ENCODE assay signal across 20 cellular contexts in the genomic region with DNA sequence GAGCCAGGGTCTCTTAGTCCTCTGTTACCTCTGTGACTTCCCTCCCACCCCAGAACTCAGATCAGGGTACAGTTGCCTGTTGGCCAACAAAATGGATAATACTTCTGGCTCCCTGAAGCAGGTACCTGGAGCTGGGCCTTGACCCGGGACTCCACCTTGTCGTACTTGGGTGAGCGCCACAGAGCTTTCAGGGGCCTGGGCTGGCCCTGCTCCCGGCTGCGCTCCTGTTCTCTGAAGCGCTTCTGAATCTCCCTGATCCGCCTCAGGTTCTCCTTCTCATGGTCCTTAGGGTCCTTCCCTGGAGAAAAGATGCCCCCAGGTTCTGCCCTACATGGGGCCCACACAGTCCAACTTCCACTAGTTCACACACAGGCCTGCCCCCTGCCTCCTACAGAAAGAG. TPM values are rescaled to one million over a fixed set of nuclear protein-coding genes. Genes with fewer than 3 reads are reported as not detected.
DNase-seq lines count a peak whose midpoint lies in the region; ATAC-seq and TF ChIP-seq lines count a peak whose summit lies in the region.
"Had no signal": no experiment of that assay in that cellular context is flagged by ENCODE, and none has a peak within 500 bp of the region (broad histone marks: within the 10 kb centered on the region; RNA-seq: fewer than 3 reads in every experiment).

No MANE protein-coding gene starts in this region.

- peaks cover 9% of the 10 kb centered on the region for H3K36me3 Mint-ChIP-seq in activated naive CD4-positive, alpha-beta T cell treated with anti-CD3 and anti-CD28 coated beads, Interleukin-2, amount 10 ng/mL, durations not matched to agents 7 days and 5 days
- H3K36me3 Mint-ChIP-seq in activated naive CD4-positive, alpha-beta T cell treated with anti-CD3 and anti-CD28 coated beads for 36 hours (ENCODE audit: low read depth), result peaks cover 1% of the 10 kb centered on the region
- H3K36me3 Mint-ChIP-seq in T-cell (no peaks in the 10 kb centered on the region), mesothelial cell of epicardium (peaks cover 2% of the 10 kb centered on the region)

- CTCF ChIA-PET in activated naive CD4-positive, alpha-beta T cell treated with anti-CD3 and anti-CD28 coated beads, Interleukin-2, amount 10 ng/mL, durations not matched to agents 7 days and 5 days (lab: Charles Lee), result interaction anchor here (1.7 to 10.0 kb wide), 4 partner anchors 20 to 142 kb away, joined by 4 to 151 read pairs (median 45); partner anchors contain the start of gene CARMIL2
- CTCF ChIA-PET in activated naive CD4-positive, alpha-beta T cell treated with anti-CD3 and anti-CD28 coated beads for 36 hours (lab: Charles Lee), result interaction anchor here (0.8 to 13.5 kb wide), 3 partner anchors 9 to 144 kb away, joined by 3 to 131 read pairs (median 3); no protein-coding TSS in a partner anchor
- CTCF ChIA-PET in T-cell (lab: Charles Lee), result no interaction called here

- H3K9me3 Mint-ChIP-seq in activated naive CD4-positive, alpha-beta T cell treated with anti-CD3 and anti-CD28 coated beads, Interleukin-2, amount 10 ng/mL, durations not matched to agents 7 days and 5 days, result no peaks in the 10 kb centered on the region
- no peaks in the 10 kb centered on the region for H3K9me3 Mint-ChIP-seq in activated naive CD4-positive, alpha-beta T cell treated with anti-CD3 and anti-CD28 coated beads for 36 hours
- no peaks in the 10 kb centered on the region for H3K9me3 Mint-ChIP-seq in T-cell
- H3K9me3 Mint-ChIP-seq in mesothelial cell of epicardium, result no peaks in the 10 kb centered on the region
- H3K9me3 Mint-ChIP-seq: stimulated activated memory B cell treated with anti-CD40 and anti-IgM and Interleukin-4, amounts not matched to agents 10 μg/mL and 1 μg/mL and 100 μg/mL, for 72 hours had no signal

- intact Hi-C loops in activated naive CD4-positive, alpha-beta T cell treated with anti-CD3 and anti-CD28 coated beads for 36 hours (cut with micrococcal nuclease), result no loop called here

- ATAC-seq in T-cell (replicated peaks in 1 of 4), result no peak
- no peak for ATAC-seq in GM21825 (IDR thresholded peaks at IDR 0.05; ENCODE audit: unreplicated experiment)
- ATAC-seq: stimulated activated memory B cell treated with anti-CD40 and anti-IgM and Interleukin-4, amounts not matched to agents 10 μg/mL and 1 μg/mL and 100 μg/mL, for 72 hours had no signal

- no peak for TF ChIP-seq CTCF in mesothelial cell of epicardium (IDR thresholded peaks at IDR 0.05; ENCODE audit: unreplicated experiment)

- peaks cover 4% of the 10 kb centered on the region for H3K27me3 Mint-ChIP-seq in activated naive CD4-positive, alpha-beta T cell treated with anti-CD3 and anti-CD28 coated beads, Interleukin-2, amount 10 ng/mL, durations not matched to agents 7 days and 5 days
- H3K27me3 Mint-ChIP-seq in activated naive CD4-positive, alpha-beta T cell treated with anti-CD3 and anti-CD28 coated beads for 36 hours (ENCODE audit: low read depth), result no peaks in the 10 kb centered on the region
- no peaks in the 10 kb centered on the region for H3K27me3 Mint-ChIP-seq in T-cell
- H3K27me3 Mint-ChIP-seq in mesothelial cell of epicardium (ENCODE audit: low read depth), result no peaks in the 10 kb centered on the region
- H3K27me3 Mint-ChIP-seq: stimulated activated memory B cell treated with anti-CD40 and anti-IgM and Interleukin-4, amounts not matched to agents 10 μg/mL and 1 μg/mL and 100 μg/mL, for 72 hours had no signal

- no peak overlapping the region for H3K27ac Mint-ChIP-seq in activated naive CD4-positive, alpha-beta T cell treated with anti-CD3 and anti-CD28 coated beads, Interleukin-2, amount 10 ng/mL, durations not matched to agents 7 days and 5 days
- H3K27ac Mint-ChIP-seq in activated naive CD4-positive, alpha-beta T cell treated with anti-CD3 and anti-CD28 coated beads for 36 hours, result no peak overlapping the region
- H3K27ac Mint-ChIP-seq in T-cell (no peak overlapping the region), mesothelial cell of epicardium (no peak overlapping the region)
- H3K27ac Mint-ChIP-seq: stimulated activated memory B cell treated with anti-CD40 and anti-IgM and Interleukin-4, amounts not matched to agents 10 μg/mL and 1 μg/mL and 100 μg/mL, for 72 hours had no signal

- H3K4me1 Mint-ChIP-seq in activated naive CD4-positive, alpha-beta T cell treated with anti-CD3 and anti-CD28 coated beads, Interleukin-2, amount 10 ng/mL, durations not matched to agents 7 days and 5 days, result peaks cover 41% of the 10 kb centered on the region
- peaks cover 23% of the 10 kb centered on the region for H3K4me1 Mint-ChIP-seq in activated naive CD4-positive, alpha-beta T cell treated with anti-CD3 and anti-CD28 coated beads for 36 hours (ENCODE audit: low read depth)
- H3K4me1 Mint-ChIP-seq in T-cell (peaks cover 17 to 43% (median 25%) of the 10 kb centered on the region in 3 donors), mesothelial cell of epicardium (peaks cover 9% of the 10 kb centered on the region)

- POLR2A ChIA-PET in T-cell (lab: Charles Lee), result no interaction called here

- H3K4me3 Mint-ChIP-seq in activated naive CD4-positive, alpha-beta T cell treated with anti-CD3 and anti-CD28 coated beads, Interleukin-2, amount 10 ng/mL, durations not matched to agents 7 days and 5 days, result peak overlapping the region; percentile 46
- H3K4me3 Mint-ChIP-seq in activated naive CD4-positive, alpha-beta T cell treated with anti-CD3 and anti-CD28 coated beads for 36 hours, result no peak overlapping the region
- H3K4me3 Mint-ChIP-seq in T-cell (peak overlapping the region in 2 of 3 donors; percentile 34 to 74), mesothelial cell of epicardium (peak overlapping the region; percentile 24)

- DNase-seq in activated naive CD4-positive, alpha-beta T cell treated with anti-CD3 and anti-CD28 coated beads, Interleukin-2, amount 10 ng/mL, durations not matched to agents 7 days and 5 days, result no peak
- no peak for DNase-seq in activated naive CD4-positive, alpha-beta T cell treated with anti-CD3 and anti-CD28 coated beads for 36 hours
- no peak for DNase-seq in T-cell
- DNase-seq in mesothelial cell of epicardium (ENCODE audit: low spot score in 2 of 2, unreplicated experiment in 2 of 2), result no peak
- DNase-seq in cortex of kidney (lab: John Stamatoyannopoulos, UW), result no peak
- no peak for DNase-seq in NCI-H146 treated with DMSO at 0.1 percent for 48 hours (lab: John Stamatoyannopoulos, UW; ENCODE audit: unreplicated experiment)
- DNase-seq in hippocampal formation (lab: John Stamatoyannopoulos, UW), result no peak
- DNase-seq: ACHN; activated CD4-positive, alpha-beta T cell treated with anti-CD3 and anti-CD28 coated beads, Interleukin-2, amount 50 U/mL, for 4 hours; activated T-cell treated with anti-CD3 and anti-CD28 coated beads for 4 hours; anterior cingulate cortex; dermis blood vessel endothelial cell; HCEC 1CT; Kasumi-1; kidney glomerular epithelial cell; NCI-H187; NCI-H526; T-helper 2 cell had no signal

RNA-seq across cellular contexts. Expression of gene ENKD1, which starts 1.7 kb away (rescaled TPM):
- 1 to 10 TPM; 6.7 to 7.3 TPM for total RNA-seq in activated naive CD4-positive, alpha-beta T cell treated with anti-CD3 and anti-CD28 coated beads for 36 hours
- total RNA-seq in T-cell (10 to 100 TPM in 3 of 5 donors, 1 to 10 TPM in 2; 4.2 to 12.1 (median 10.1) TPM), mesothelial cell of epicardium (11.7 to 13.0 TPM (median 12.8 TPM) in 3 replicates)

RNA-seq across cellular contexts. Expression of gene C16orf86, which starts 1.7 kb away (rescaled TPM):
- total RNA-seq in activated naive CD4-positive, alpha-beta T cell treated with anti-CD3 and anti-CD28 coated beads for 36 hours, result 1 to 10 TPM; 3.2 to 3.6 TPM
- total RNA-seq in T-cell (1 to 10 TPM; 1.9 to 6.7 (median 5.4) TPM), mesothelial cell of epicardium (1.2 to 2.0 TPM (median 1.8 TPM) in 3 replicates)

RNA-seq across cellular contexts. Expression of gene PARD6A, which starts 4.1 kb away (rescaled TPM):
- total RNA-seq in activated naive CD4-positive, alpha-beta T cell treated with anti-CD3 and anti-CD28 coated beads for 36 hours, result 1 to 10 TPM; 7.3 to 8.4 TPM
- 10 to 100 TPM in 1 of 5 donors, 1 to 10 TPM in 4; 2.9 to 10.6 (median 7.6) TPM for total RNA-seq in T-cell
- total RNA-seq in mesothelial cell of epicardium, result 1.9 to 2.2 TPM (median 1.9 TPM) in 3 replicates

RNA-seq across cellular contexts. Expression of gene ACD, which starts 4.8 kb away (rescaled TPM):
- 10 to 100 TPM; 49.2 to 54.9 TPM for total RNA-seq in activated naive CD4-positive, alpha-beta T cell treated with anti-CD3 and anti-CD28 coated beads for 36 hours
- 10 to 100 TPM; 24.5 to 62.6 (median 53.6) TPM for total RNA-seq in T-cell
- total RNA-seq in mesothelial cell of epicardium, result 24.5 to 27.9 TPM (median 25.8 TPM) in 3 replicates

RNA-seq across cellular contexts. Expression of gene CARMIL2, which starts 19.9 kb away (rescaled TPM):
- 100 to 1,000 TPM; 123 to 130 TPM for total RNA-seq in activated naive CD4-positive, alpha-beta T cell treated with anti-CD3 and anti-CD28 coated beads for 36 hours
- total RNA-seq in T-cell (100 to 1,000 TPM; 150 to 271 (median 243) TPM), mesothelial cell of epicardium (6.7 to 10.2 TPM (median 8.0 TPM) in 3 replicates)

Comparison
In these comparisons a context has a peak if more than half of its experiments do, and no peak if none do; other contexts are left out.
1. CTCF ChIA-PET loops: an anchor here in activated naive CD4-positive, alpha-beta T cell treated with anti-CD3 and anti-CD28 coated beads, Interleukin-2, amount 10 ng/mL, durations not matched to agents 7 days and 5 days (1.7 to 10.0 kb wide) and activated naive CD4-positive, alpha-beta T cell treated with anti-CD3 and anti-CD28 coated beads for 36 hours (0.8 to 13.5 kb wide); none called in T-cell.